In genomic region chr5:76074487-76074886, GRCh38 we compare ENCODE assay signal across 10 cellular contexts. TPM values are rescaled to one million over a fixed set of nuclear protein-coding genes. Genes with fewer than 3 reads are reported as not detected.
DNase-seq lines count a peak whose midpoint lies in the region; ATAC-seq and TF ChIP-seq lines count a peak whose summit lies in the region.
"Had no signal": no experiment of that assay in that cellular context is flagged by ENCODE, and none has a peak within 500 bp of the region (broad histone marks: within the 10 kb centered on the region; RNA-seq: fewer than 3 reads in every experiment).

No MANE protein-coding gene starts in this region.

- CTCF ChIA-PET in CD8-positive, alpha-beta T cell (lab: Charles Lee): interaction anchor here (1.0 to 1.7 kb wide), 4 partner anchors 100 to 609 kb away, joined by 3 to 10 read pairs (median 5); no protein-coding TSS in a partner anchor
- CTCF ChIA-PET in activated CD4-positive, alpha-beta memory T cell treated with anti-CD3 and anti-CD28 coated beads, Interleukin-2, amount 10 ng/mL, durations not matched to agents 7 days and 5 days (lab: Charles Lee): interaction anchor here (1.0 to 2.3 kb wide), 7 partner anchors 9 to 442 kb away, joined by 3 to 25 read pairs (median 3); no protein-coding TSS in a partner anchor

- no peaks in the 10 kb centered on the region for H3K9me3 Mint-ChIP-seq in CD8-positive, alpha-beta T cell
- no peaks in the 10 kb centered on the region for H3K9me3 Mint-ChIP-seq in activated CD4-positive, alpha-beta memory T cell treated with anti-CD3 and anti-CD28 coated beads, Interleukin-2, amount 10 ng/mL, durations not matched to agents 7 days and 5 days
- H3K9me3 Mint-ChIP-seq: activated naive CD4-positive, alpha-beta T cell treated with anti-CD3 and anti-CD28 coated beads, Interleukin-2, amount 50 U/mL, for 72 hours had no signal

- ATAC-seq in CD8-positive, alpha-beta T cell: peak; percentile 59
- ATAC-seq in GM21737 (IDR thresholded peaks at IDR 0.05; ENCODE audit: unreplicated experiment) (no peak), GM21360 (IDR thresholded peaks at IDR 0.05; ENCODE audit: unreplicated experiment) (no peak)

- H3K27me3 ChIP-seq in CD8-positive, alpha-beta T cell (ENCODE audit: insufficient read depth, low read length): no peaks in the 10 kb centered on the region

- DNase-seq in CD8-positive, alpha-beta T cell: peak in 1 of 7 experiments; percentile 19
- DNase-seq in HFF-Myc (ENCODE audit: extremely low read depth, low read depth): no peak
- DNase-seq in activated CD4-positive, alpha-beta memory T cell treated with anti-CD3 and anti-CD28 coated beads, Interleukin-2, amount 10 ng/mL, durations not matched to agents 7 days and 5 days: peak; percentile 37
- peak; percentile 19 for DNase-seq in kidney tubule cell (ENCODE audit: low spot score)
- DNase-seq in GM19238 (ENCODE audit: insufficient read length, low spot score): no peak
- DNase-seq in anterior cingulate cortex (lab: John Stamatoyannopoulos, UW): no peak
- DNase-seq: MG63 had no signal

- H3K4me3 Mint-ChIP-seq in CD8-positive, alpha-beta T cell: no peak overlapping the region
- H3K4me3 Mint-ChIP-seq in activated CD4-positive, alpha-beta memory T cell treated with anti-CD3 and anti-CD28 coated beads, Interleukin-2, amount 10 ng/mL, durations not matched to agents 7 days and 5 days: no peak overlapping the region

- no peaks in the 10 kb centered on the region for H3K4me1 ChIP-seq in CD8-positive, alpha-beta T cell (ENCODE audit: insufficient read depth, low read length)

- no peaks in the 10 kb centered on the region for H3K4me1 Mint-ChIP-seq in CD8-positive, alpha-beta T cell (ENCODE audit: low read depth)
- no peaks in the 10 kb centered on the region for H3K4me1 Mint-ChIP-seq in activated CD4-positive, alpha-beta memory T cell treated with anti-CD3 and anti-CD28 coated beads, Interleukin-2, amount 10 ng/mL, durations not matched to agents 7 days and 5 days

- no peak overlapping the region for H3K4me3 ChIP-seq in CD8-positive, alpha-beta T cell (ENCODE audit: low read depth, low read length)
- H3K4me3 ChIP-seq in HFF-Myc (replicated peaks; ENCODE audit: low read depth, low read length): no peak overlapping the region
- H3K4me3 ChIP-seq: MG63 had no signal

- H3K36me3 Mint-ChIP-seq in CD8-positive, alpha-beta T cell: no peaks in the 10 kb centered on the region
- no peaks in the 10 kb centered on the region for H3K36me3 Mint-ChIP-seq in activated CD4-positive, alpha-beta memory T cell treated with anti-CD3 and anti-CD28 coated beads, Interleukin-2, amount 10 ng/mL, durations not matched to agents 7 days and 5 days (ENCODE audit: low read depth)
- H3K36me3 Mint-ChIP-seq: activated naive CD4-positive, alpha-beta T cell treated with anti-CD3 and anti-CD28 coated beads, Interleukin-2, amount 50 U/mL, for 72 hours had no signal

- intact Hi-C loops in CD8-positive, alpha-beta T cell (cut with DNase I, micrococcal nuclease): loop anchor here (1.0 to 2.0 kb wide), 3 partner anchors 182 to 567 kb away; no protein-coding TSS in a partner anchor

- TF ChIP-seq CTCF in CD8-positive, alpha-beta T cell (IDR thresholded peaks at IDR 0.05): peak; percentile 43
- peak; percentile 25 for TF ChIP-seq CTCF in HFF-Myc (IDR thresholded peaks at IDR 0.05; ENCODE audit: low read depth, low read length, missing control alignments)

- H3K27ac ChIP-seq in CD8-positive, alpha-beta T cell (ENCODE audit: low read depth, low read length): no peak overlapping the region

- H3K36me3 ChIP-seq in CD8-positive, alpha-beta T cell (ENCODE audit: insufficient read depth, low read length): no peaks in the 10 kb centered on the region
- H3K36me3 ChIP-seq: MG63 had no signal

- POLR2A ChIA-PET in CD8-positive, alpha-beta T cell (lab: Charles Lee): no interaction called here
- POLR2A ChIA-PET in activated CD4-positive, alpha-beta memory T cell treated with anti-CD3 and anti-CD28 coated beads, Interleukin-2, amount 10 ng/mL, durations not matched to agents 7 days and 5 days (lab: Charles Lee): no interaction called here

- H3K9me3 ChIP-seq in CD8-positive, alpha-beta T cell (ENCODE audit: low read length): no peaks in the 10 kb centered on the region
- H3K9me3 ChIP-seq: MG63 had no signal

- H3K27me3 Mint-ChIP-seq in CD8-positive, alpha-beta T cell (ENCODE audit: low read depth): peaks cover 54% of the 10 kb centered on the region
- peaks cover 69% of the 10 kb centered on the region for H3K27me3 Mint-ChIP-seq in activated CD4-positive, alpha-beta memory T cell treated with anti-CD3 and anti-CD28 coated beads, Interleukin-2, amount 10 ng/mL, durations not matched to agents 7 days and 5 days

- H3K27ac Mint-ChIP-seq in CD8-positive, alpha-beta T cell: no peak overlapping the region
- no peak overlapping the region for H3K27ac Mint-ChIP-seq in activated CD4-positive, alpha-beta memory T cell treated with anti-CD3 and anti-CD28 coated beads, Interleukin-2, amount 10 ng/mL, durations not matched to agents 7 days and 5 days
- H3K27ac Mint-ChIP-seq: activated naive CD4-positive, alpha-beta T cell treated with anti-CD3 and anti-CD28 coated beads, Interleukin-2, amount 50 U/mL, for 72 hours had no signal

RNA-seq across cellular contexts. Expression of gene SV2C, which starts 8.7 kb away (rescaled TPM):
- under 1 TPM; 0.11 TPM for total RNA-seq in CD8-positive, alpha-beta T cell
- total RNA-seq in activated CD4-positive, alpha-beta memory T cell treated with anti-CD3 and anti-CD28 coated beads, Interleukin-2, amount 10 ng/mL, durations not matched to agents 7 days and 5 days: under 1 TPM; 0.28 to 0.33 TPM

Comparison
In these comparisons a context has a peak if more than half of its experiments do, and no peak if none do; other contexts are left out.
1. DNase-seq: peak in activated CD4-positive, alpha-beta memory T cell treated with anti-CD3 and anti-CD28 coated beads, Interleukin-2, amount 10 ng/mL, durations not matched to agents 7 days and 5 days (single experiment) and kidney tubule cell (single experiment); none in HFF-Myc (single experiment), GM19238 (single experiment) and anterior cingulate cortex (0 of 58).